In the genomic region with DNA sequence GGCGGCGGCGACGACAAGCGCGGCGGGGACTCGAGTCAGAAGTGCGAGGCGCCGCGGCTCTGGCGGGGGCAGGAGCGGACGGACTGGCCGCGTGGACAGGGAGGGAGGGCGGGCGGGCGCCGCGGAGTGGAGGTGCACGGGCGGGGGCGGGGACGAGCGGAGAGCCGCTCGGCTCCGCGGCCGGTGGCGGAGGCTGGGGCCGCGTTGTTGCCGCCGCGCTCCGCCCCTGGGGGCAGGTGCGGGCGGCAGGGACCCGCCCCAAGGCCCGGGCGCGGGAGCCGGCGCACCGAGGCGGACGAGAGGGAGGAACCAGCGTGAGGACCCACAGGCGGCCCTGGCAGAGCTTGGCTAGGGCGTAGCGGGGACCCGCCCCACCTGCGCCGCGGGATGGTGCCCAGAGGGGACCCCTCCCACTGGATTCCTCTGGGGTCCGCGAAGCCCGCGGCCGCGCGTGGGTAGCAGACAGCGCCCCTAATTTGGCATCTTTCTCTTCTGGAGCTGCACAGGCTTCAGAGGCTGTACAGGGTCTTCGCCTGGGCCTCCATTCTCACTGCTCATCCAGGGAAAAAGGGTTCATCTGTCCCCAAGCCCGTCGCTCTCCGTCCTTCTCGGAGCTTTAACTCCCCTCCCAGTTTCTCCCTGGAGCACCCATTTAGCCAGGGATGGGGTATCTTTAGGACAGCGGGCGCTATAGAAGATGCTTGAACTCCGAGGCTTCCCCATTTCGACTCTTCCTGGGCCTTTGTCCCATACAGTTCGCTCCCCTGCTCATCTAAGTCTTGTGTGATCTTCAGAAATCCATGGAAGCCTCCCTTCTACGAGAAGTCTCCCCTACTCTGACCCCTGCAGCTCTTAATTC, we compare ENCODE assay signal across 8 cellular contexts. TPM values are rescaled to one million over a fixed set of nuclear protein-coding genes. Genes with fewer than 3 reads are reported as not detected.
A peak's percentile ranks its signal among the peaks of the same experiment; 100 is the strongest.
DNase-seq lines count a peak whose midpoint lies in the region; ATAC-seq and TF ChIP-seq lines count a peak whose summit lies in the region.

A gene (minus strand): TSS at position 45 of the 859 bp plus-strand sequence.

- H3K4me2 ChIP-seq in parathyroid adenoma (ENCODE audit: low read length) = peak within 1 kb of the TSS; percentile 75

- POLR2A ChIA-PET in activated CD4-positive, alpha-beta T cell treated with anti-CD3 and anti-CD28 coated beads for 36 hours (lab: Charles Lee) = no interaction called here
- POLR2A ChIA-PET in RWPE1 (lab: Yijun Ruan, JAX; ENCODE audit: low non-redundant PET) = no interaction called here

- no peak for TF ChIP-seq EP300 in Ishikawa (IDR thresholded peaks at IDR 0.05; ENCODE audit: borderline replicate concordance)

- H3K9ac ChIP-seq in parathyroid adenoma = no peak within 1 kb of the TSS

- no peaks in the 10 kb centered on the region for H3K36me3 ChIP-seq in parathyroid adenoma (ENCODE audit: control insufficient read depth, insufficient read depth, low read length)

- TF ChIP-seq CTCF in parathyroid adenoma (IDR thresholded peaks at IDR 0.05) (no peak), RWPE1 (conservative IDR thresholded peaks at IDR 0.05; ENCODE audit: low read depth) (no peak)

- DNase-seq in activated CD4-positive, alpha-beta T cell treated with anti-CD3 and anti-CD28 coated beads for 36 hours = peak; percentile 38
- DNase-seq in activated CD4-positive, alpha-beta T cell treated with anti-CD3 and anti-CD28 coated beads for 1 hour = no peak
- DNase-seq in activated T-helper 1 cell treated with Interleukin-2 at 50 U/mL for 16 hours (ENCODE audit: low read depth) (peak; percentile 17), glomerular visceral epithelial cell (ENCODE audit: extremely low spot score) (peak; percentile 40), RKO (ENCODE audit: low spot score) (no peak), RWPE1 (ENCODE audit: low spot score) (no peak)

- H3K4me1 Mint-ChIP-seq in activated CD4-positive, alpha-beta T cell treated with anti-CD3 and anti-CD28 coated beads for 36 hours = peaks cover 18% of the 10 kb centered on the region

- H3K4me1 ChIP-seq in parathyroid adenoma = no peaks in the 10 kb centered on the region

- no peak within 1 kb of the TSS for H3K27ac Mint-ChIP-seq in activated CD4-positive, alpha-beta T cell treated with anti-CD3 and anti-CD28 coated beads for 36 hours

- peak within 1 kb of the TSS; percentile 87 for H2AFZ ChIP-seq in parathyroid adenoma

- intact Hi-C loops in activated CD4-positive, alpha-beta T cell treated with anti-CD3 and anti-CD28 coated beads for 36 hours (cut with DNase I, micrococcal nuclease) = no loop called here

- H3K79me2 ChIP-seq in parathyroid adenoma = no peaks in the 10 kb centered on the region

- ATAC-seq in activated CD4-positive, alpha-beta T cell treated with anti-CD3 and anti-CD28 coated beads for 36 hours = peak; percentile 36

- no peak for TF ChIP-seq RAD21 in Ishikawa (IDR thresholded peaks at IDR 0.05; ENCODE audit: low read depth)

- no peaks in the 10 kb centered on the region for H3K36me3 Mint-ChIP-seq in activated CD4-positive, alpha-beta T cell treated with anti-CD3 and anti-CD28 coated beads for 36 hours (ENCODE audit: low read depth)

- H3K9me3 Mint-ChIP-seq in activated CD4-positive, alpha-beta T cell treated with anti-CD3 and anti-CD28 coated beads for 36 hours (ENCODE audit: low read depth) = no peaks in the 10 kb centered on the region

- H3K27ac ChIP-seq in parathyroid adenoma (no peak within 1 kb of the TSS), RWPE1 (no peak within 1 kb of the TSS)

- H3K27me3 Mint-ChIP-seq in activated CD4-positive, alpha-beta T cell treated with anti-CD3 and anti-CD28 coated beads for 36 hours = peaks cover 56% of the 10 kb centered on the region

- H3K9me3 ChIP-seq in parathyroid adenoma (ENCODE audit: control insufficient read depth, low read length) = no peaks in the 10 kb centered on the region

- H3K27me3 ChIP-seq in parathyroid adenoma (ENCODE audit: control insufficient read depth, insufficient read depth, low read length) = no peaks in the 10 kb centered on the region

- CTCF ChIA-PET in activated CD4-positive, alpha-beta T cell treated with anti-CD3 and anti-CD28 coated beads for 36 hours (lab: Charles Lee) = interaction anchor here (1.0 to 1.3 kb wide), 2 partner anchors 57 to 259 kb away, joined by 3 read pairs; no protein-coding TSS in a partner anchor
- CTCF ChIA-PET in RWPE1 (lab: Yijun Ruan, JAX) = interaction anchor here (1.0 kb wide), 1 partner anchor 15 kb away, joined by 3 read pairs; no protein-coding TSS in a partner anchor

- H3K4me3 ChIP-seq in parathyroid adenoma (ENCODE audit: low read depth, low read length) = peak within 1 kb of the TSS; percentile 42

- H3K4me3 Mint-ChIP-seq in activated CD4-positive, alpha-beta T cell treated with anti-CD3 and anti-CD28 coated beads for 36 hours = peak within 1 kb of the TSS; percentile 53

TF ChIP-seq in Ishikawa, 13 proteins besides CTCF, POLR2A, EP300 and RAD21:
- TF ChIP-seq, protein P1, sequence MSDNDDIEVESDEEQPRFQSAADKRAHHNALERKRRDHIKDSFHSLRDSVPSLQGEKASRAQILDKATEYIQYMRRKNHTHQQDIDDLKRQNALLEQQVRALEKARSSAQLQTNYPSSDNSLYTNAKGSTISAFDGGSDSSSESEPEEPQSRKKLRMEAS (IDR thresholded peaks at IDR 0.05) = peak; percentile 43; the same call in 1 of the 2 replicates
- TF ChIP-seq ZBTB7A (IDR thresholded peaks at IDR 0.05; ENCODE audit: low read depth) = no peak

RNA-seq across cellular contexts. Expression of the gene that starts here (rescaled TPM):
- under 1 TPM in 1 of 2 experiments, not detected in 1; 0.11 TPM for total RNA-seq in activated CD4-positive, alpha-beta T cell treated with anti-CD3 and anti-CD28 coated beads for 36 hours

Comparison
In these comparisons a context has a peak if more than half of its experiments do, and no peak if none do; other contexts are left out.
1. Peak in DNase-seq and ATAC-seq in activated CD4-positive, alpha-beta T cell treated with anti-CD3 and anti-CD28 coated beads for 36 hours; RNA of the gene not detected or under 1 TPM.
2. DNase-seq: peak in activated T-helper 1 cell treated with Interleukin-2 at 50 U/mL for 16 hours (single experiment) and glomerular visceral epithelial cell (single experiment); none in activated CD4-positive, alpha-beta T cell treated with anti-CD3 and anti-CD28 coated beads for 1 hour (single experiment), RKO (single experiment) and RWPE1 (single experiment).